In the genomic region with DNA sequence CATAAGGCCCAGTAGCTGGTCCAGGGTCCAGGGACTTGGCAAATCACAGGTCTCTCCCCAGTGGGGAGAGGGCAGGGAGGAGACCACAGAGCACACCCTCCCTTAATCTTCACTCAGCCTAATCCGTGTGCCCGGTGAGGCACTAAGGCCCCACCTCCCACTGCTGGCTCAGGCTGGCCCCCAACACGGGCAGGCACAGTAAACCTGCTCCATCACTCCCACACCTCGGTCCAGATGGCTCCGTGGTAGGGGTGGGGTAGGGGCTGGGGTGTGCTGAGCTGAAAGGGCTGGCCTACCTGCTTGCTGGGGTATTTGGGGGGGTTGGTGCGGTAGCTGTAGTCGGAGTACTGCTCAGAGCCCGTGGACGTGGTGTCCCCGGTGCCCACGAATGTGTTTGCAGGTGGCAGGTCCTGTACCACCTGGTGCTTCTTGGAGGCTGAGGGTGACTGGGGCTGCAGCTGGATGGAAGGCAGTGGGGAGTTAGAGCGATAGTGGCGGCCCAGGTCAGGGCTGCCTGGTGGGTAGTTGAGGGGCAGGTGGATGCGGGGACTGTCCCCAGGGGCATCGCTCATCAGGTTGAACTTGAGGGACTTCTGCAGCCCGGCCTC, we compare ENCODE assay signal across 25 cellular contexts.
"Had no signal": no experiment of that assay in that cellular context is flagged by ENCODE, and none has a peak within 500 bp of the region (broad histone marks: within the 10 kb centered on the region; RNA-seq: fewer than 3 reads in every experiment).

No MANE protein-coding gene starts in this region.

- H3K9ac ChIP-seq: KMS-11 had no signal

- H3K4me1 Mint-ChIP-seq: IgD-negative memory B cell had no signal

- FAIRE-seq: HTR-8/SVneo, K562, RCC 7860 had no signal

- H3K4me2 ChIP-seq: KMS-11 had no signal

- DNase-seq: Kasumi-1, MV-4-11, NCI-H1048, NCI-H1105, NCI-H1417, NCI-H1436 treated with DMSO at 0.1 percent for 48 hours, NCI-H1694, NCI-H187 treated with DMSO at 0.1 percent for 48 hours, NCI-H2029 treated with DMSO at 0.1 percent for 48 hours, NCI-H2171 treated with DMSO at 0.1 percent for 48 hours, NCI-H345, NCI-H446 treated with DMSO at 0.1 percent for 48 hours, NCI-H510A treated with DMSO at 0.1 percent for 48 hours, NCI-H526, Right ventricle myocardium superior, RPMI8226, SIG-M5 had no signal

- H3K9me3 ChIP-seq: SJSA1 had no signal

- H3K36me3 ChIP-seq: SJSA1 had no signal

- H3K4me3 ChIP-seq: K562, SJSA1, SK-N-MC had no signal

- H3K36me3 Mint-ChIP-seq: IgD-negative memory B cell had no signal

- H3K27ac Mint-ChIP-seq: IgD-negative memory B cell had no signal

- H3K4me1 ChIP-seq: SJSA1 had no signal

- H3K27ac ChIP-seq: HL-60, KMS-11, SJSA1, SK-N-MC had no signal

- H3K4me3 Mint-ChIP-seq: IgD-negative memory B cell had no signal
